In genomic region chr20:21099653-21100589, GRCh38 we compare ENCODE assay signal across 8 cellular contexts.
A peak's percentile ranks its signal among the peaks of the same experiment; 100 is the strongest.
DNase-seq lines count a peak whose midpoint lies in the region; ATAC-seq and TF ChIP-seq lines count a peak whose summit lies in the region.

No MANE protein-coding gene starts in this region.

- no peak overlapping the region for H3K27ac ChIP-seq in BLaER1 treated with 17β-estradiol and CSF1 and Interleukin-3, amounts not matched to agents 10 nM and 100 nM
- H3K27ac ChIP-seq in WERI-Rb-1: no peak overlapping the region

- TF ChIP-seq CTCF in WERI-Rb-1 (IDR thresholded peaks at IDR 0.05; ENCODE audit: low read depth, low read length): no peak

- TF ChIP-seq POLR2A in erythroblast (IDR thresholded peaks at IDR 0.05; ENCODE audit: low read length): no peak

- H3K4me2 ChIP-seq in BLaER1 treated with 17β-estradiol and CSF1 and Interleukin-3, amounts not matched to agents 10 nM and 100 nM: peak overlapping the region; percentile 68 to 87 (median 77)

- H4K20me1 ChIP-seq in BLaER1 treated with 17β-estradiol and CSF1 and Interleukin-3, amounts not matched to agents 10 nM and 100 nM: peaks cover 0 to 58% (median 40%) of the 10 kb centered on the region in 11 experiments; a peak in 18 of 22 replicates

- H3K36me3 ChIP-seq in BLaER1 treated with 17β-estradiol and CSF1 and Interleukin-3, amounts not matched to agents 10 nM and 100 nM: no peaks in the 10 kb centered on the region
- H3K36me3 ChIP-seq in WERI-Rb-1 (no peaks in the 10 kb centered on the region), neuron (ENCODE audit: insufficient read depth, low read length) (no peaks in the 10 kb centered on the region)

- peak overlapping the region; percentile 38 to 68 (median 54); a peak in 19 of 20 replicates for H3K4me3 ChIP-seq in BLaER1 treated with 17β-estradiol and CSF1 and Interleukin-3, amounts not matched to agents 10 nM and 100 nM
- H3K4me3 ChIP-seq in WERI-Rb-1 (ENCODE audit: low read depth, low read length) (peak overlapping the region; percentile 45), neuron (ENCODE audit: low read length) (peak overlapping the region; percentile 50)

- peaks cover 0 to 18% (median 8%) of the 10 kb centered on the region in 11 experiments; a peak in 10 of 22 replicates for H3K9me3 ChIP-seq in BLaER1 treated with 17β-estradiol and CSF1 and Interleukin-3, amounts not matched to agents 10 nM and 100 nM (replicated peaks in 1 of 11)
- H3K9me3 ChIP-seq in WERI-Rb-1 (ENCODE audit: severe bottlenecking): peaks cover 9% of the 10 kb centered on the region
- no peaks in the 10 kb centered on the region for H3K9me3 ChIP-seq in neuron (ENCODE audit: low read length)

- peaks cover 86 to 93% (median 89%) of the 10 kb centered on the region in 11 experiments for H3K27me3 ChIP-seq in BLaER1 treated with 17β-estradiol and CSF1 and Interleukin-3, amounts not matched to agents 10 nM and 100 nM
- H3K27me3 ChIP-seq in WERI-Rb-1 (ENCODE audit: insufficient read depth, low read depth, severe bottlenecking) (peaks cover 87% of the 10 kb centered on the region), neuron (ENCODE audit: insufficient read depth, low read length) (peaks cover 92% of the 10 kb centered on the region)

- ATAC-seq in GM19395 (IDR thresholded peaks at IDR 0.05; ENCODE audit: unreplicated experiment) (peak; percentile 44), HG02981 (IDR thresholded peaks at IDR 0.05; ENCODE audit: unreplicated experiment) (no peak)

- H3K4me1 ChIP-seq in BLaER1 treated with 17β-estradiol and CSF1 and Interleukin-3, amounts not matched to agents 10 nM and 100 nM: peaks cover 23 to 41% (median 30%) of the 10 kb centered on the region in 10 experiments; a peak in 19 of 20 replicates
- peaks cover 28% of the 10 kb centered on the region for H3K4me1 ChIP-seq in neuron (ENCODE audit: insufficient read depth, low read length)

- peak overlapping the region in 4 of 11 experiments; percentile 8 to 42 (median 30); a peak in 7 of 22 replicates for H3K9ac ChIP-seq in BLaER1 treated with 17β-estradiol and CSF1 and Interleukin-3, amounts not matched to agents 10 nM and 100 nM

- H2AFZ ChIP-seq in neuron (ENCODE audit: low read depth, low read length): peak overlapping the region; percentile 64

- DNase-seq in NAMALWA (ENCODE audit: low spot score): peak; percentile 53
- no peak for DNase-seq in WERI-Rb-1
- peak; percentile 56 to 70 for DNase-seq in erythroblast (lab: John Stamatoyannopoulos, UW)
- DNase-seq in NCI-H187 treated with DMSO at 0.1 percent for 48 hours (lab: John Stamatoyannopoulos, UW): no peak

Comparison
In these comparisons a context has a peak if more than half of its experiments do, and no peak if none do; other contexts are left out.
1. DNase-seq: peak in NAMALWA (single experiment) and erythroblast (2 of 2); none in WERI-Rb-1 (single experiment) and NCI-H187 treated with DMSO at 0.1 percent for 48 hours (single experiment).
2. Peak in every context shown above with its lines, with median percentiles within 50 percentile points of each other: H3K4me3 ChIP-seq.